ENCODE assay signal across 17 cellular contexts in the genomic region with DNA sequence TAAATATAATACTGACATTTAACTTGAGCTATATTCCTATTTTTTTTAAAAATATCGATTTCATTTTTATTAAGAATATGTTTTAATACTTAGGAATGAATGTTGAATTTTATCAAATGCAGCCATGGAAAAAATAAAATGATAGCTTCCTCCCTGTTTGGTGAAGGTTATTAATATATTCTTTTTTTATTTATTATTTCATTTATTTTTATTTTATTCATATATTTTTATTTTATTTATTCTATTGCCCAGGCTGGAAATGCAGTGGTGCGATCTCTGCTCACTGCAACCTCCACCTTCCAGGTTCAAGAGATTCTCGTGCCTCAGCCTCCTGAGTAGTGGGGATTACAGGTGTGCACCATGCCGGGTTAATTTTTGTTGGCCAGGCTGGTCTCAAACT.
DNase-seq lines count a peak whose midpoint lies in the region; ATAC-seq and TF ChIP-seq lines count a peak whose summit lies in the region.
"Had no signal": no experiment of that assay in that cellular context is flagged by ENCODE, and none has a peak within 500 bp of the region (broad histone marks: within the 10 kb centered on the region; RNA-seq: fewer than 3 reads in every experiment).

No MANE protein-coding gene starts in this region.

- H3K36me3 ChIP-seq in SK-N-SH (replicated peaks in 1 of 2; ENCODE audit: control insufficient read depth in 1 of 2, insufficient read depth in 2 of 2, low read length in 1 of 2): no peaks in the 10 kb centered on the region
- H3K36me3 ChIP-seq: MG63 had no signal

- H3K4me2 ChIP-seq in SK-N-SH: no peak overlapping the region

- 98% methylated on average over 4 of the region's 4 CpGs for WGBS in SK-N-SH (ENCODE audit: low lambda C conversion rate)

- H3K9me3 ChIP-seq in SK-N-SH: no peaks in the 10 kb centered on the region
- H3K9me3 ChIP-seq in CD4-positive, alpha-beta T cell (ENCODE audit: control insufficient read depth, low read length): no peaks in the 10 kb centered on the region
- H3K9me3 ChIP-seq: MG63 had no signal

- DNase-seq in SK-N-SH (no peak), RWPE1 (ENCODE audit: low spot score) (no peak), foreskin keratinocyte (no peak), NCI-H446 (lab: John Stamatoyannopoulos, UW) (no peak), NOMO-1 (lab: John Stamatoyannopoulos, UW; ENCODE audit: unreplicated experiment in 2 of 2) (no peak)
- DNase-seq in CD4-positive, alpha-beta T cell: no peak
- no peak for DNase-seq in activated CD8-positive, alpha-beta memory T cell treated with anti-CD3 and anti-CD28 coated beads, Interleukin-2, amount 50 U/mL, for 4 hours
- DNase-seq: COR-L47, DMS53, MG63, NCI-H1092 treated with DMSO at 0.1 percent for 48 hours, NCI-H1694 treated with DMSO at 0.1 percent for 48 hours, NCI-H774, T-helper 1 cell had no signal

- no peak overlapping the region for H3K4me3 ChIP-seq in SK-N-SH (ENCODE audit: low read depth in 2 of 2, low read length in 1 of 2)
- H3K4me3 ChIP-seq: MG63 had no signal

- no peak overlapping the region for H2AFZ ChIP-seq in SK-N-SH (ENCODE audit: low read depth)

- peaks cover 44% of the 10 kb centered on the region for H3F3A ChIP-seq in SK-N-SH (replicated peaks; ENCODE audit: insufficient read depth)

- H3K27ac Mint-ChIP-seq in CD4-positive, alpha-beta T cell: no peak overlapping the region

- POLR2A ChIA-PET in SK-N-SH (lab: Yijun Ruan, JAX) (no interaction called here), RWPE1 (lab: Yijun Ruan, JAX; ENCODE audit: low non-redundant PET) (no interaction called here)
- POLR2A ChIA-PET in CD4-positive, alpha-beta T cell (lab: Charles Lee): no interaction called here

- peak overlapping the region; percentile 89 to 99; a peak in 3 of 4 replicates for H3K27ac ChIP-seq in SK-N-SH (ENCODE audit: low read depth in 2 of 2, low read length in 1 of 2)
- H3K27ac ChIP-seq in RWPE1: peak overlapping the region; percentile 98
- H3K27ac ChIP-seq in foreskin keratinocyte: peak overlapping the region; percentile 95
- H3K27ac ChIP-seq in CD4-positive, alpha-beta T cell (ENCODE audit: low read depth, low read length): no peak overlapping the region
- H3K27ac ChIP-seq: 22Rv1, C4-2B had no signal

- H3K27me3 Mint-ChIP-seq in CD4-positive, alpha-beta T cell: peaks cover 3% of the 10 kb centered on the region

- peak overlapping the region; percentile 61; the same call in 1 of the 2 replicates for H3K9ac ChIP-seq in SK-N-SH

- no peak for ATAC-seq in SK-N-SH treated with all-trans-retinoic acid at 6 μM for 48 hours
- ATAC-seq in foreskin keratinocyte: no peak
- no peak for ATAC-seq in CD4-positive, alpha-beta T cell (ENCODE audit: poor library complexity)

- H3K4me3 Mint-ChIP-seq in CD4-positive, alpha-beta T cell: no peak overlapping the region

- no peaks in the 10 kb centered on the region for H4K20me1 ChIP-seq in SK-N-SH (ENCODE audit: insufficient read depth)

- no peaks in the 10 kb centered on the region for H3K9me3 Mint-ChIP-seq in CD4-positive, alpha-beta T cell

- no peaks in the 10 kb centered on the region for H3K9me2 ChIP-seq in SK-N-SH

- H3K4me1 ChIP-seq in SK-N-SH (ENCODE audit: control insufficient read depth in 1 of 2, insufficient read depth in 2 of 2, low read depth in 1 of 2, low read length in 1 of 2) (peaks cover 10 to 37% of the 10 kb centered on the region in 2 experiments), foreskin keratinocyte (peaks cover 43% of the 10 kb centered on the region)

- H3K79me2 ChIP-seq in SK-N-SH (ENCODE audit: insufficient read depth): no peaks in the 10 kb centered on the region

- CTCF ChIA-PET in SK-N-SH (lab: Yijun Ruan, JAX): interaction anchor here (1.1 kb wide), 1 partner anchor 31 kb away, joined by 3 read pairs; no protein-coding TSS in a partner anchor
- CTCF ChIA-PET in RWPE1 (lab: Yijun Ruan, JAX): no interaction called here
- CTCF ChIA-PET in CD4-positive, alpha-beta T cell (lab: Charles Lee): interaction anchor here (0.6 kb wide), 1 partner anchor 112 kb away, joined by 3 read pairs; no protein-coding TSS in a partner anchor

- TF ChIP-seq RAD21 in SK-N-SH (IDR thresholded peaks at IDR 0.05; ENCODE audit: low read length): no peak

- TF ChIP-seq EP300 in SK-N-SH (IDR thresholded peaks at IDR 0.05; ENCODE audit: borderline replicate concordance in 1 of 2, low read depth in 1 of 2, low read length in 1 of 2): no peak

- intact Hi-C loops in CD4-positive, alpha-beta T cell (cut with DNase I, micrococcal nuclease): no loop called here

- H3K4me1 Mint-ChIP-seq in CD4-positive, alpha-beta T cell (ENCODE audit: low read depth): no peaks in the 10 kb centered on the region

- no peaks in the 10 kb centered on the region for H3K36me3 Mint-ChIP-seq in CD4-positive, alpha-beta T cell (ENCODE audit: low read depth)

- no peaks in the 10 kb centered on the region for H3K27me3 ChIP-seq in SK-N-SH (ENCODE audit: insufficient read depth)
- no peaks in the 10 kb centered on the region for H3K27me3 ChIP-seq in foreskin keratinocyte
- no peaks in the 10 kb centered on the region for H3K27me3 ChIP-seq in CD4-positive, alpha-beta T cell (ENCODE audit: control insufficient read depth, insufficient read depth, low read length)
- H3K27me3 ChIP-seq: MG63 had no signal

- TF ChIP-seq CTCF in SK-N-SH (IDR thresholded peaks at IDR 0.05): no peak
- TF ChIP-seq CTCF in RWPE1 (conservative IDR thresholded peaks at IDR 0.05; ENCODE audit: low read depth): no peak
- no peak for TF ChIP-seq CTCF in foreskin keratinocyte (conservative IDR thresholded peaks at IDR 0.05)
- TF ChIP-seq CTCF in CD4-positive, alpha-beta T cell (IDR thresholded peaks at IDR 0.05): no peak

TF ChIP-seq in SK-N-SH, 30 proteins besides CTCF, POLR2A, EP300 and RAD21 (continues in another document):
- no peak for TF ChIP-seq RFX5 (IDR thresholded peaks at IDR 0.05; ENCODE audit: low read length)
- no peak for TF ChIP-seq FOXJ3 (CRISPR knock-in tag; IDR thresholded peaks at IDR 0.05)
- no peak for TF ChIP-seq ELF1 (IDR thresholded peaks at IDR 0.05)
- no peak for TF ChIP-seq SIN3A (IDR thresholded peaks at IDR 0.05; ENCODE audit: borderline replicate concordance, low read depth, low read length)
- TF ChIP-seq, protein P1, sequence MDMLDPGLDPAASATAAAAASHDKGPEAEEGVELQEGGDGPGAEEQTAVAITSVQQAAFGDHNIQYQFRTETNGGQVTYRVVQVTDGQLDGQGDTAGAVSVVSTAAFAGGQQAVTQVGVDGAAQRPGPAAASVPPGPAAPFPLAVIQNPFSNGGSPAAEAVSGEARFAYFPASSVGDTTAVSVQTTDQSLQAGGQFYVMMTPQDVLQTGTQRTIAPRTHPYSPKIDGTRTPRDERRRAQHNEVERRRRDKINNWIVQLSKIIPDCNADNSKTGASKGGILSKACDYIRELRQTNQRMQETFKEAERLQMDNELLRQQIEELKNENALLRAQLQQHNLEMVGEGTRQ (IDR thresholded peaks at IDR 0.05; ENCODE audit: borderline replicate concordance, low read depth, low read length): no peak
- no peak for TF ChIP-seq FOXM1 (IDR thresholded peaks at IDR 0.05; ENCODE audit: low read depth)

TF ChIP-seq in SK-N-SH treated with all-trans-retinoic acid at 6 μM for 48 hours, 23 proteins besides CTCF, POLR2A, EP300 and RAD21 (continues in another document):
- TF ChIP-seq GLIS3 (CRISPR knock-in tag; IDR thresholded peaks at IDR 0.05) (no peak), PATZ1 (CRISPR knock-in tag; IDR thresholded peaks at IDR 0.05; ENCODE audit: borderline replicate concordance) (no peak), PPARA (CRISPR knock-in tag; IDR thresholded peaks at IDR 0.05; ENCODE audit: borderline replicate concordance) (no peak), SNAI2 (CRISPR knock-in tag; IDR thresholded peaks at IDR 0.05) (no peak), CSRNP3 (CRISPR knock-in tag; IDR thresholded peaks at IDR 0.05) (no peak), ESRRG (CRISPR knock-in tag; IDR thresholded peaks at IDR 0.05) (no peak), TCF4 (CRISPR knock-in tag; IDR thresholded peaks at IDR 0.05; ENCODE audit: borderline replicate concordance) (no peak), ARNTL (CRISPR knock-in tag; IDR thresholded peaks at IDR 0.05; ENCODE audit: borderline replicate concordance, low read depth) (no peak)
- TF ChIP-seq, protein P2, sequence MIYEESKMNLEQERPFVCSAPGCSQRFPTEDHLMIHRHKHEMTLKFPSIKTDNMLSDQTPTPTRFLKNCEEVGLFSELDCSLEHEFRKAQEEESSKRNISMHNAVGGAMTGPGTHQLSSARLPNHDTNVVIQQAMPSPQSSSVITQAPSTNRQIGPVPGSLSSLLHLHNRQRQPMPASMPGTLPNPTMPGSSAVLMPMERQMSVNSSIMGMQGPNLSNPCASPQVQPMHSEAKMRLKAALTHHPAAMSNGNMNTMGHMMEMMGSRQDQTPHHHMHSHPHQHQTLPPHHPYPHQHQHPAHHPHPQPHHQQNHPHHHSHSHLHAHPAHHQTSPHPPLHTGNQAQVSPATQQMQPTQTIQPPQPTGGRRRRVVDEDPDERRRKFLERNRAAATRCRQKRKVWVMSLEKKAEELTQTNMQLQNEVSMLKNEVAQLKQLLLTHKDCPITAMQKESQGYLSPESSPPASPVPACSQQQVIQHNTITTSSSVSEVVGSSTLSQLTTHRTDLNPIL (CRISPR knock-in tag; IDR thresholded peaks at IDR 0.05; ENCODE audit: low read depth): no peak
